21 cellular contexts compared by ENCODE assay signal in genomic region chr3:94433811-94434210, GRCh38.
DNase-seq lines count a peak whose midpoint lies in the region; ATAC-seq, FAIRE-seq and TF ChIP-seq lines count a peak whose summit lies in the region.
"Had no signal": no experiment of that assay in that cellular context is flagged by ENCODE, and none has a peak within 500 bp of the region (broad histone marks: within the 10 kb centered on the region; RNA-seq: fewer than 3 reads in every experiment).

No MANE protein-coding gene starts in this region.

- H3K27me3 ChIP-seq in PC-3 (ENCODE audit: low read length) = no peaks in the 10 kb centered on the region
- H3K27me3 ChIP-seq: BE2C, Peyer's patch, SJCRH30 had no signal

- H3K4me3 ChIP-seq in PC-3 (ENCODE audit: low read length) (no peak overlapping the region), choroid plexus epithelial cell (ENCODE audit: low read depth, low read length) (no peak overlapping the region)
- H3K4me3 ChIP-seq: K562, Peyer's patch, SJCRH30 had no signal

- H3K4me1 Mint-ChIP-seq in activated T-cell treated with anti-CD3 and anti-CD28 coated beads, Interleukin-2, amount 50 U/mL, for 4 hours (ENCODE audit: low read depth) = no peaks in the 10 kb centered on the region

- H4K20me1 ChIP-seq in PC-3 (ENCODE audit: low read length) = no peaks in the 10 kb centered on the region

- no TSS peak for BruUV-seq in PC-3 (replicated peaks; lab: Mats Ljungman, UMichigan)

- peak; percentile 37; the same call in 1 of the 2 replicates for ATAC-seq in PC-3
- ATAC-seq in activated T-cell treated with anti-CD3 and anti-CD28 coated beads, Interleukin-2, amount 50 U/mL, for 4 hours = no peak
- ATAC-seq: K562 had no signal

- no peaks in the 10 kb centered on the region for H3F3A ChIP-seq in PC-3 (ENCODE audit: low read length, unreplicated experiment)

- no peaks in the 10 kb centered on the region for H3K4me1 ChIP-seq in PC-3 (ENCODE audit: insufficient read depth, low read length)
- H3K4me1 ChIP-seq: Peyer's patch, SJCRH30 had no signal

- no peak overlapping the region for H3K4me3 Mint-ChIP-seq in activated T-cell treated with anti-CD3 and anti-CD28 coated beads, Interleukin-2, amount 50 U/mL, for 4 hours

- H3K9me3 ChIP-seq in PC-3 (ENCODE audit: low read length) = no peaks in the 10 kb centered on the region
- H3K9me3 ChIP-seq: BE2C, Peyer's patch, SJCRH30 had no signal

- no peak for TF ChIP-seq POLR2A in H54 (IDR thresholded peaks at IDR 0.05; ENCODE audit: low read depth, low read length)

- no peak overlapping the region for H3K27ac ChIP-seq in PC-3 (ENCODE audit: low read length)
- H3K27ac ChIP-seq: Peyer's patch, SJCRH30 had no signal

- H3K4me2 ChIP-seq in PC-3 (ENCODE audit: low read length) = no peak overlapping the region

- DNase-seq in H54 (ENCODE audit: insufficient read length, low spot score) (no peak), PC-3 (no peak), choroid plexus epithelial cell (ENCODE audit: low read depth) (peak; percentile 62), left kidney (ENCODE audit: low read depth, low spot score) (peak; percentile 17), T-helper 1 cell (no peak), AG08396 (ENCODE audit: low spot score) (no peak)
- no peak for DNase-seq in stimulated activated CD8-positive, alpha-beta memory T cell treated with anti-CD3 and anti-CD28 coated beads, Interleukin-4, amount 100 ng/mL, for 48 hours
- no peak for DNase-seq in activated T-cell treated with anti-CD3 and anti-CD28 coated beads, Interleukin-2, amount 50 U/mL, for 4 hours
- DNase-seq: BE2C; EL; NCI-H1092 treated with DMSO at 0.1 percent for 48 hours; NCI-H1436 treated with DMSO at 0.1 percent for 48 hours; NCI-H1930; NCI-H2227 treated with DMSO at 0.1 percent for 48 hours; NCI-H510A; NCI-H774; NK-92 treated with Interleukin-12 subunit alpha and Interleukin-12 subunit beta, amount 100 ng/mL, for 24 hours; Peyer's patch; SJCRH30 had no signal

- POLR2A ChIA-PET in PC-3 (lab: Charles Lee; ENCODE audit: unreplicated experiment) = no interaction called here

- intact Hi-C loops in PC-3 (cut with micrococcal nuclease) = no loop called here

- H3K9ac ChIP-seq in PC-3 (ENCODE audit: low read length) = no peak overlapping the region

- TF ChIP-seq CTCF in PC-3 (conservative IDR thresholded peaks at IDR 0.05; ENCODE audit: low read depth, low read length) (no peak), choroid plexus epithelial cell (conservative IDR thresholded peaks at IDR 0.05; ENCODE audit: low read depth, low read length) (no peak)

- peak; percentile 30 for FAIRE-seq in H54 (lab: Jason Lieb, UNC)
- FAIRE-seq: A204.1, K562 had no signal

- CTCF ChIA-PET in PC-3 (lab: Charles Lee) = no interaction called here

- no peaks in the 10 kb centered on the region for H3K27me3 Mint-ChIP-seq in activated T-cell treated with anti-CD3 and anti-CD28 coated beads, Interleukin-2, amount 50 U/mL, for 4 hours (ENCODE audit: low read depth)

- no peaks in the 10 kb centered on the region for H3K79me2 ChIP-seq in PC-3 (ENCODE audit: low read length)

- no peak overlapping the region for H2AFZ ChIP-seq in PC-3 (ENCODE audit: low read length)

- H3K36me3 ChIP-seq in PC-3 (ENCODE audit: low read depth, low read length) = no peaks in the 10 kb centered on the region
- H3K36me3 ChIP-seq: BE2C, Peyer's patch, SJCRH30 had no signal

- no peaks in the 10 kb centered on the region for H3K9me2 ChIP-seq in PC-3 (replicated peaks; ENCODE audit: low read length)

- no peaks in the 10 kb centered on the region for H3K36me3 Mint-ChIP-seq in activated T-cell treated with anti-CD3 and anti-CD28 coated beads, Interleukin-2, amount 50 U/mL, for 4 hours (ENCODE audit: insufficient read depth)

- no peaks in the 10 kb centered on the region for H3K9me3 Mint-ChIP-seq in activated T-cell treated with anti-CD3 and anti-CD28 coated beads, Interleukin-2, amount 50 U/mL, for 4 hours

Comparison
In these comparisons a context has a peak if more than half of its experiments do, and no peak if none do; other contexts are left out.
1. DNase-seq: peak in choroid plexus epithelial cell (single experiment) and left kidney (single experiment); none in H54 (single experiment), PC-3 (single experiment), T-helper 1 cell (0 of 5), stimulated activated CD8-positive, alpha-beta memory T cell treated with anti-CD3 and anti-CD28 coated beads, Interleukin-4, amount 100 ng/mL, for 48 hours (single experiment), AG08396 (single experiment) and activated T-cell treated with anti-CD3 and anti-CD28 coated beads, Interleukin-2, amount 50 U/mL, for 4 hours (single experiment).